Comparison of ENCODE assay signal across 8 cellular contexts in genomic region chr18:46071615-46071893, GRCh38. TPM values are rescaled to one million over a fixed set of nuclear protein-coding genes. Genes with fewer than 3 reads are reported as not detected.
DNase-seq lines count a peak whose midpoint lies in the region; ATAC-seq and TF ChIP-seq lines count a peak whose summit lies in the region.

No MANE protein-coding gene starts in this region.

- TF ChIP-seq RAD21 in SK-N-SH (IDR thresholded peaks at IDR 0.05; ENCODE audit: low read length) = no peak

- H3K27me3 ChIP-seq in SK-N-SH (ENCODE audit: insufficient read depth) (no peaks in the 10 kb centered on the region), RWPE2 (ENCODE audit: insufficient read depth, poor library complexity, severe bottlenecking) (no peaks in the 10 kb centered on the region), esophagus (ENCODE audit: control insufficient read depth in 1 of 2, insufficient read depth in 2 of 2, low read length in 2 of 2) (no peaks in the 10 kb centered on the region)

- ATAC-seq in SK-N-SH treated with all-trans-retinoic acid at 6 μM for 48 hours (no peak; the same call in 1 of the 3 replicates), RWPE2 (ENCODE audit: low read depth) (peak; percentile 6), omental fat pad (ENCODE audit: low FRiP score) (peak; percentile 45)

- H3K79me2 ChIP-seq in SK-N-SH (ENCODE audit: insufficient read depth) = peaks cover 15% of the 10 kb centered on the region; the same call in 1 of the 2 replicates

- peak overlapping the region; percentile 98 for H3K4me2 ChIP-seq in SK-N-SH

- no peak for TF ChIP-seq EP300 in SK-N-SH (IDR thresholded peaks at IDR 0.05; ENCODE audit: borderline replicate concordance in 1 of 2, low read depth in 1 of 2, low read length in 1 of 2)

- CTCF ChIA-PET in SK-N-SH (lab: Yijun Ruan, JAX) = interaction anchor here (0.9 to 3.3 kb wide), 4 partner anchors 19 to 348 kb away, joined by 3 to 20 read pairs (median 7); partner anchors contain the start of gene SLC14A1

- POLR2A ChIA-PET in SK-N-SH (lab: Yijun Ruan, JAX) = no interaction called here

- 12% methylated on average over 8 of the region's 17 CpGs for WGBS in SK-N-SH (ENCODE audit: low lambda C conversion rate)
- WGBS in esophagus, 2 donors = 1% methylated on average over 17 of the region's 17 CpGs

- peak overlapping the region; percentile 86 for H2AFZ ChIP-seq in SK-N-SH (ENCODE audit: low read depth)

- DNase-seq in SK-N-SH (no peak), RWPE2 (ENCODE audit: low spot score) (no peak), omental fat pad (ENCODE audit: low spot score) (no peak), NCI-H526 treated with DMSO at 0.1 percent for 48 hours (lab: John Stamatoyannopoulos, UW) (no peak), NCI-H2029 treated with DMSO at 0.1 percent for 48 hours (lab: John Stamatoyannopoulos, UW) (no peak), UCSD-AML1 (lab: John Stamatoyannopoulos, UW; ENCODE audit: unreplicated experiment) (no peak)

- no peak overlapping the region for H3K27ac ChIP-seq in SK-N-SH (ENCODE audit: low read depth in 2 of 2, low read length in 1 of 2)
- H3K27ac ChIP-seq in RWPE2 (ENCODE audit: poor library complexity, severe bottlenecking) = peak overlapping the region; percentile 76
- no peak overlapping the region for H3K27ac ChIP-seq in esophagus (ENCODE audit: low read depth in 2 of 2, low read length in 1 of 2)

- no peaks in the 10 kb centered on the region for H4K20me1 ChIP-seq in SK-N-SH (ENCODE audit: insufficient read depth)

- peaks cover 0 to 4% of the 10 kb centered on the region in 2 experiments for H3K36me3 ChIP-seq in SK-N-SH (replicated peaks in 1 of 2; ENCODE audit: control insufficient read depth in 1 of 2, insufficient read depth in 2 of 2, low read length in 1 of 2)
- no peaks in the 10 kb centered on the region for H3K36me3 ChIP-seq in RWPE2 (ENCODE audit: low read depth)
- H3K36me3 ChIP-seq in esophagus (ENCODE audit: control insufficient read depth in 2 of 2, insufficient read depth in 2 of 2, low read length in 1 of 2) = no peaks in the 10 kb centered on the region

- peaks cover 27% of the 10 kb centered on the region for H3F3A ChIP-seq in SK-N-SH (replicated peaks; ENCODE audit: insufficient read depth)

- peak overlapping the region; percentile 72 to 86 for H3K4me3 ChIP-seq in SK-N-SH (ENCODE audit: low read depth in 2 of 2, low read length in 1 of 2)
- peak overlapping the region; percentile 88 for H3K4me3 ChIP-seq in RWPE2 (ENCODE audit: severe bottlenecking)
- H3K4me3 ChIP-seq in esophagus (ENCODE audit: low read depth in 1 of 2, low read length in 2 of 2) = peak overlapping the region; percentile 69 to 78

- peaks cover 0 to 9% of the 10 kb centered on the region in 2 experiments; a peak in 1 of 4 replicates for H3K4me1 ChIP-seq in SK-N-SH (ENCODE audit: control insufficient read depth in 1 of 2, insufficient read depth in 2 of 2, low read depth in 1 of 2, low read length in 1 of 2)
- peaks cover 25% of the 10 kb centered on the region for H3K4me1 ChIP-seq in RWPE2 (ENCODE audit: insufficient read depth, poor library complexity, severe bottlenecking)
- peaks cover 4 to 8% of the 10 kb centered on the region in 2 donors for H3K4me1 ChIP-seq in esophagus (ENCODE audit: control insufficient read depth in 2 of 2, insufficient read depth in 2 of 2, low read length in 1 of 2)

- H3K9me2 ChIP-seq in SK-N-SH = no peaks in the 10 kb centered on the region

- H3K9me3 ChIP-seq in SK-N-SH (no peaks in the 10 kb centered on the region), RWPE2 (ENCODE audit: severe bottlenecking) (no peaks in the 10 kb centered on the region), esophagus (ENCODE audit: control insufficient read depth in 2 of 2, insufficient read depth in 1 of 2, low read depth in 1 of 2, low read length in 1 of 2) (no peaks in the 10 kb centered on the region)

- H3K9ac ChIP-seq in SK-N-SH = peak overlapping the region; percentile 80

- TF ChIP-seq CTCF in SK-N-SH (IDR thresholded peaks at IDR 0.05) (no peak), RWPE2 (IDR thresholded peaks at IDR 0.05; ENCODE audit: poor library complexity, severe bottlenecking) (no peak), omental fat pad (IDR thresholded peaks at IDR 0.05) (no peak)

TF ChIP-seq in SK-N-SH, 30 proteins besides CTCF, POLR2A, EP300 and RAD21:
- no peak for TF ChIP-seq RCOR1 (IDR thresholded peaks at IDR 0.05; ENCODE audit: low read length)
- TF ChIP-seq EZH2phosphoT487 (IDR thresholded peaks at IDR 0.05; ENCODE audit: borderline replicate concordance, low read depth) = no peak
- no peak for TF ChIP-seq GABPA (IDR thresholded peaks at IDR 0.05; ENCODE audit: low read depth)
- TF ChIP-seq FOSL2 (IDR thresholded peaks at IDR 0.05; ENCODE audit: borderline replicate concordance, low read depth) = no peak
- TF ChIP-seq USF1 (IDR thresholded peaks at IDR 0.05; ENCODE audit: borderline replicate concordance, low read depth) = no peak
- TF ChIP-seq YY1 (IDR thresholded peaks at IDR 0.05; ENCODE audit: low read depth) = no peak
- TF ChIP-seq FOXJ3 (CRISPR knock-in tag; IDR thresholded peaks at IDR 0.05) = no peak
- no peak for TF ChIP-seq RFX5 (IDR thresholded peaks at IDR 0.05; ENCODE audit: low read length)
- TF ChIP-seq FOXM1 (IDR thresholded peaks at IDR 0.05; ENCODE audit: low read depth) = no peak
- TF ChIP-seq NRF1 (IDR thresholded peaks at IDR 0.05; ENCODE audit: low read depth, low read length) = no peak
- no peak for TF ChIP-seq CHD2 (IDR thresholded peaks at IDR 0.05; ENCODE audit: low read length, partially characterized antibody)

TF ChIP-seq in SK-N-SH treated with all-trans-retinoic acid at 6 μM for 48 hours, 23 proteins besides CTCF, POLR2A, EP300 and RAD21:
- no peak for TF ChIP-seq SNAI2 (CRISPR knock-in tag; IDR thresholded peaks at IDR 0.05)
- no peak for TF ChIP-seq ZNF70 (CRISPR knock-in tag; IDR thresholded peaks at IDR 0.05)
TF ChIP-seq in SK-N-SH treated with all-trans-retinoic acid at 6 μM for 48 hours: peak in this region for 0.

RNA-seq across cellular contexts. Expression of gene PSTPIP2, which starts 0.5 kb away (rescaled TPM):
- polyA plus RNA-seq in SK-N-SH (2012; rRNA removed) (9.5 and 9.8 TPM in 2 replicates), esophagus (1 to 10 TPM; 4.2 to 6.4 TPM)
- polyA plus RNA-seq in SK-N-SH (2012; cell fraction: cytosol; rRNA removed) = 11.8 and 12.3 TPM in 2 replicates
- 10.9 and 15.5 TPM in 2 replicates for polyA plus RNA-seq in SK-N-SH (2012; cell fraction: nucleus; rRNA removed)
- total RNA-seq in omental fat pad = 10 to 100 TPM in 2 of 4 donors, 1 to 10 TPM in 2; 4.4 to 17.0 (median 8.2) TPM

RNA-seq across cellular contexts. Expression of gene ATP5F1A, which starts 26.5 kb away (rescaled TPM):
- polyA plus RNA-seq in SK-N-SH (2012; rRNA removed) = 610 and 676 TPM in 2 replicates
- polyA plus RNA-seq in SK-N-SH (2012; cell fraction: cytosol; rRNA removed) = 698 and 712 TPM in 2 replicates
- polyA plus RNA-seq in SK-N-SH (2012; cell fraction: nucleus; rRNA removed) = 322 and 417 TPM in 2 replicates
- polyA plus RNA-seq in esophagus = 100 to 1,000 TPM; 122 to 390 TPM
- 100 to 1,000 TPM; 322 to 491 (median 393) TPM for total RNA-seq in omental fat pad

RNA-seq across cellular contexts. Expression of gene HAUS1, which starts 32.6 kb away (rescaled TPM):
- polyA plus RNA-seq in SK-N-SH (2012; rRNA removed) (40.9 and 55.2 TPM in 2 replicates), esophagus (10 to 100 TPM; 16.5 to 18.8 TPM)
- 64.0 and 87.5 TPM in 2 replicates for polyA plus RNA-seq in SK-N-SH (2012; cell fraction: cytosol; rRNA removed)
- 18.1 and 19.5 TPM in 2 replicates for polyA plus RNA-seq in SK-N-SH (2012; cell fraction: nucleus; rRNA removed)
- 10 to 100 TPM; 23.4 to 28.5 (median 27.3) TPM for total RNA-seq in omental fat pad
